ENCODE assay signal across 9 cellular contexts in the genomic region with DNA sequence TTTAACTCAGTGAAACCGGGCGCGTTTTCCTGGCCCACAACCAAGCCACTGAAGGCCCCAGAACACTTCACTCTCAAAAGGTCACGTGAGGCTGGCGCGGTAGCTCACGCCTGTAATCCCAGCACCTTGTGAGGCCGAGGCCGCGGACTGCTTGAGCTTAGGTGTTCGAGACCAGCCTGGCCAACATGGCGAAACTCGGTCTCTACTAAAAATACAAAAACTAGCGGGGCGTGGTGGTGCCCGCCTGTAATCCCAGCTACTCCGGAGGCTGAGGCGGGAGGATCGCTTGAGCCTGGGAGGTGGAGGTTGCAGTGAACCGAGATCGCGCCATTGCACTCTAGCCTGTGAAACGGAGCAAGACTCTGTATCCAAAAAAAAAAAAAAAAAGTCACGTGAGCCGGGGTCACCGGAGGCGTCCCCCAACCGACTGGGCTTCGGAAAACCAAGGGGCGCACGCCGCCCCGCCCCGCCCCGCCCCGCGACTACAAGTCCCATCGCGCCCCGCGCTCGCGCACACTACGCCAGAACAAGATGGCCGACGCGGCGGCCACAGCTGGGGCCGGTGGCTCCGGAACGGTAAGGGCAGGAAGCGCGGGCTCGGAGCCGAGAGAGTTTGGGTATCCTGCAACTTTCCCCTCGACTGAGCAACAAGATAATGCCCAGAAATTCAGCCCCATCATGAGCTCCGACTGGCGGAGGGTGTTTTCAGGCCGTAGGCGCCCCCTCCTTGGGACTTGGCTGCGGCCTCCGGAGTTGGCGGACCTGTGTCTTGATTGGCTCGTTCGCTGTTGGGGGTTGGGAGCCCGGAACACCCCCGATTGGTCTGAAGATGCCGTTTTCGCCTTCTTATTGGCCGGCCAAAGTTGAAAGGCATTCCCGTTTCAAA. TPM values are rescaled to one million over a fixed set of nuclear protein-coding genes. Genes with fewer than 3 reads are reported as not detected.
DNase-seq lines count a peak whose midpoint lies in the region; ATAC-seq, FAIRE-seq and TF ChIP-seq lines count a peak whose summit lies in the region.
"Had no signal": no experiment of that assay in that cellular context is flagged by ENCODE, and none has a peak within 500 bp of the region (broad histone marks: within the 10 kb centered on the region; RNA-seq: fewer than 3 reads in every experiment).

A gene with protein sequence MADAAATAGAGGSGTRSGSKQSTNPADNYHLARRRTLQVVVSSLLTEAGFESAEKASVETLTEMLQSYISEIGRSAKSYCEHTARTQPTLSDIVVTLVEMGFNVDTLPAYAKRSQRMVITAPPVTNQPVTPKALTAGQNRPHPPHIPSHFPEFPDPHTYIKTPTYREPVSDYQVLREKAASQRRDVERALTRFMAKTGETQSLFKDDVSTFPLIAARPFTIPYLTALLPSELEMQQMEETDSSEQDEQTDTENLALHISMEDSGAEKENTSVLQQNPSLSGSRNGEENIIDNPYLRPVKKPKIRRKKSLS (plus strand): TSS at position 514 of the 886 bp plus-strand sequence. CDS start 18 bp downstream, at position 532.

- no peak for FAIRE-seq in keratinocyte (lab: Jason Lieb, UNC)
- FAIRE-seq: TTC549 had no signal

- H3K4me1 ChIP-seq in keratinocyte (ENCODE audit: control insufficient read depth, extremely low read depth, insufficient read depth, low read length) = peaks cover 33% of the 10 kb centered on the region

- H3K9me1 ChIP-seq in keratinocyte (ENCODE audit: control insufficient read depth, extremely low read depth, insufficient read depth, low read length) = no peaks in the 10 kb centered on the region

- peak within 1 kb of the TSS; percentile 67 for H3K4me2 ChIP-seq in keratinocyte (ENCODE audit: control insufficient read depth, extremely low read depth, insufficient read depth, low read depth, low read length)

- H3K36me3 ChIP-seq in keratinocyte (ENCODE audit: control insufficient read depth in 2 of 2, extremely low read depth in 1 of 2, insufficient read depth in 2 of 2, low read length in 2 of 2) = peaks cover 3 to 4% of the 10 kb centered on the region in 2 experiments

- H3K79me2 ChIP-seq in keratinocyte (ENCODE audit: control insufficient read depth, insufficient read depth, low read length) = peaks cover 9% of the 10 kb centered on the region

- TF ChIP-seq CTCF in AG10803 (conservative IDR thresholded peaks at IDR 0.05; ENCODE audit: low read length) (no peak), keratinocyte (optimal IDR thresholded peaks at IDR 0.05 in 1 of 3, IDR thresholded peaks at IDR 0.05 in 1 of 3, conservative IDR thresholded peaks at IDR 0.05 in 1 of 3; ENCODE audit: extremely low read depth in 1 of 3, insufficient read depth in 2 of 3, low read length in 3 of 3) (no peak)

- DNase-seq in AG10803 (ENCODE audit: low read depth) (peak; percentile 90), NCI-H446 treated with DMSO at 0.1 percent for 48 hours (lab: John Stamatoyannopoulos, UW) (peak; percentile 78), cerebellar cortex (ENCODE audit: low spot score) (peak; percentile 94), keratinocyte (ENCODE audit: low read depth, low spot score) (peak; percentile 41)
- DNase-seq in stimulated activated CD4-positive, alpha-beta T cell treated with anti-CD3 and anti-CD28 coated beads, Interleukin-15, amount 100 ng/mL, for 1 hour (ENCODE audit: low read depth in 1 of 2, low spot score in 1 of 2) = peak; percentile 76 to 79

- no peaks in the 10 kb centered on the region for H3K27me3 ChIP-seq in keratinocyte (ENCODE audit: control insufficient read depth, extremely low read depth, insufficient read depth, low read length)

- H3K9me3 ChIP-seq in keratinocyte (ENCODE audit: control insufficient read depth, low read depth, low read length) = no peaks in the 10 kb centered on the region

- H3K27ac ChIP-seq in keratinocyte (ENCODE audit: control insufficient read depth, insufficient read depth, low read length) = peak within 1 kb of the TSS; percentile 89

- ATAC-seq in GM19043 (IDR thresholded peaks at IDR 0.05; ENCODE audit: low read depth, unreplicated experiment) = peak; percentile 72
- peak; percentile 85 for ATAC-seq in HG03354 (IDR thresholded peaks at IDR 0.05; ENCODE audit: poor library complexity, severe bottlenecking, unreplicated experiment)
- peak; percentile 84 for ATAC-seq in activated CD4-positive, CD25-positive, alpha-beta regulatory T cell treated with anti-CD3 and anti-CD28 coated beads, Interleukin-2, amount 50 U/mL, for 24 hours

- H4K20me1 ChIP-seq in keratinocyte (ENCODE audit: control insufficient read depth, extremely low read depth, insufficient read depth, low read length) = no peaks in the 10 kb centered on the region

- H3K9ac ChIP-seq in keratinocyte (ENCODE audit: control insufficient read depth, extremely low read depth, insufficient read depth, low read length) = peak within 1 kb of the TSS; percentile 93

- peak within 1 kb of the TSS; percentile 92 for H3K4me3 ChIP-seq in AG10803 (ENCODE audit: low read length)
- peak within 1 kb of the TSS; percentile 51 to 83 (median 58) for H3K4me3 ChIP-seq in keratinocyte (ENCODE audit: control insufficient read depth in 2 of 3, extremely low read depth in 1 of 3, insufficient read depth in 2 of 3, low read depth in 1 of 3, low read length in 3 of 3)

- dilution Hi-C loops in keratinocyte (cut with MboI; ENCODE audit: extremely low pct_ligation_motif_present, low sequenced_read_pairs) = no loop called here

- peak within 1 kb of the TSS; percentile 97 for H2AFZ ChIP-seq in keratinocyte (ENCODE audit: control insufficient read depth, low read length)

RNA-seq across cellular contexts. Expression of the gene that starts here (rescaled TPM):
- polyA plus RNA-seq in keratinocyte = 13.2 to 19.8 TPM (median 15.9 TPM) in 3 replicates
- polyA plus RNA-seq in keratinocyte (2011; ENCODE audit: low read depth) = 2.2 TPM
- 12.1 TPM in 2 replicates for polyA plus RNA-seq in keratinocyte (2011; cell fraction: cytosol; rRNA removed)
- 17.3 and 17.6 TPM in 2 replicates for polyA plus RNA-seq in keratinocyte (2011; cell fraction: nucleus; rRNA removed)
- 7.6 and 10.4 TPM in 2 replicates for polyA plus RNA-seq in keratinocyte (2012; ENCODE audit: low replicate concordance)
- 24.8 to 35.4 TPM (median 24.9 TPM) in 3 replicates for polyA minus RNA-seq in keratinocyte
- 9.4 TPM for polyA minus RNA-seq in keratinocyte (2011; cell fraction: cytosol; rRNA and poly(A)+ RNA removed)
- polyA minus RNA-seq in keratinocyte (2011; cell fraction: nucleus; rRNA and poly(A)+ RNA removed) = 9.6 and 17.1 TPM in 2 replicates

Comparison
In these comparisons a context has a peak if more than half of its experiments do, and no peak if none do; other contexts are left out.
1. Peak in every context shown above with its lines: DNase-seq, ATAC-seq, H3K4me3 ChIP-seq and H3K27ac ChIP-seq.
2. DNase-seq: peak in every context shown above with its lines; median percentile 94 in cerebellar cortex; 90 in AG10803; 78 in NCI-H446 treated with DMSO at 0.1 percent for 48 hours; 78 in stimulated activated CD4-positive, alpha-beta T cell treated with anti-CD3 and anti-CD28 coated beads, Interleukin-15, amount 100 ng/mL, for 1 hour; 41 in keratinocyte.